ENCODE assay signal across 1 cellular context in the genomic region with DNA sequence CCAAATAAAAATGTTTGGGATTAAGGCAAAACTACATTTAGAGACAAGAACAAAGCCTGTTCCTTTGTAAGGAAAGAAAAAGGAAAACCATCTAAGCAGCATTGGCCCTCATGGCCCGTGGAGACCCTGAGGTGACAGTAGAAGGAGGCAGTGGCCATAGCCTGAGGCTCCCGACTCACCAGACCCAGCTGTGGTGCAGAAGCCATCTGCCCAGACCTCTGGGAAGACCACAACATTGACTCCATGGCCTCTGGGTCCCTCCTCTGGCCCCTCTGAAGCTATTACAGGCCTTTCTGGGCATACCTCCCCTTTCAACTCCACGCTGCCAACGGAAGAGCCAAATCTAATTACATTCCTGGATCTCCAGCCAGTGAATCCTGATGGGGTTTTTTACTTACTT.
TF ChIP-seq lines count a peak whose summit lies in the region.

No MANE protein-coding gene starts in this region.

TF ChIP-seq in K562, 482 proteins besides CTCF, POLR2A, EP300 and RAD21 (continued from another document):
- TF ChIP-seq, protein P1, sequence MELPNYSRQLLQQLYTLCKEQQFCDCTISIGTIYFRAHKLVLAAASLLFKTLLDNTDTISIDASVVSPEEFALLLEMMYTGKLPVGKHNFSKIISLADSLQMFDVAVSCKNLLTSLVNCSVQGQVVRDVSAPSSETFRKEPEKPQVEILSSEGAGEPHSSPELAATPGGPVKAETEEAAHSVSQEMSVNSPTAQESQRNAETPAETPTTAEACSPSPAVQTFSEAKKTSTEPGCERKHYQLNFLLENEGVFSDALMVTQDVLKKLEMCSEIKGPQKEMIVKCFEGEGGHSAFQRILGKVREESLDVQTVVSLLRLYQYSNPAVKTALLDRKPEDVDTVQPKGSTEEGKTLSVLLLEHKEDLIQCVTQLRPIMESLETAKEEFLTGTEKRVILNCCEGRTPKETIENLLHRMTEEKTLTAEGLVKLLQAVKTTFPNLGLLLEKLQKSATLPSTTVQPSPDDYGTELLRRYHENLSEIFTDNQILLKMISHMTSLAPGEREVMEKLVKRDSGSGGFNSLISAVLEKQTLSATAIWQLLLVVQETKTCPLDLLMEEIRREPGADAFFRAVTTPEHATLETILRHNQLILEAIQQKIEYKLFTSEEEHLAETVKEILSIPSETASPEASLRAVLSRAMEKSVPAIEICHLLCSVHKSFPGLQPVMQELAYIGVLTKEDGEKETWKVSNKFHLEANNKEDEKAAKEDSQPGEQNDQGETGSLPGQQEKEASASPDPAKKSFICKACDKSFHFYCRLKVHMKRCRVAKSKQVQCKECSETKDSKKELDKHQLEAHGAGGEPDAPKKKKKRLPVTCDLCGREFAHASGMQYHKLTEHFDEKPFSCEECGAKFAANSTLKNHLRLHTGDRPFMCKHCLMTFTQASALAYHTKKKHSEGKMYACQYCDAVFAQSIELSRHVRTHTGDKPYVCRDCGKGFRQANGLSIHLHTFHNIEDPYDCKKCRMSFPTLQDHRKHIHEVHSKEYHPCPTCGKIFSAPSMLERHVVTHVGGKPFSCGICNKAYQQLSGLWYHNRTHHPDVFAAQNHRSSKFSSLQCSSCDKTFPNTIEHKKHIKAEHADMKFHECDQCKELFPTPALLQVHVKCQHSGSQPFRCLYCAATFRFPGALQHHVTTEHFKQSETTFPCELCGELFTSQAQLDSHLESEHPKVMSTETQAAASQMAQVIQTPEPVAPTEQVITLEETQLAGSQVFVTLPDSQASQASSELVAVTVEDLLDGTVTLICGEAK (IDR thresholded peaks at IDR 0.05): no peak
- TF ChIP-seq, protein P1 (CRISPR knock-in tag; IDR thresholded peaks at IDR 0.05): no peak
- TF ChIP-seq BRD9 (IDR thresholded peaks at IDR 0.05; ENCODE audit: low read depth, partially characterized antibody) (no peak), SMAD2 (IDR thresholded peaks at IDR 0.05; ENCODE audit: low read depth, low read length) (no peak)
- TF ChIP-seq, protein P2, sequence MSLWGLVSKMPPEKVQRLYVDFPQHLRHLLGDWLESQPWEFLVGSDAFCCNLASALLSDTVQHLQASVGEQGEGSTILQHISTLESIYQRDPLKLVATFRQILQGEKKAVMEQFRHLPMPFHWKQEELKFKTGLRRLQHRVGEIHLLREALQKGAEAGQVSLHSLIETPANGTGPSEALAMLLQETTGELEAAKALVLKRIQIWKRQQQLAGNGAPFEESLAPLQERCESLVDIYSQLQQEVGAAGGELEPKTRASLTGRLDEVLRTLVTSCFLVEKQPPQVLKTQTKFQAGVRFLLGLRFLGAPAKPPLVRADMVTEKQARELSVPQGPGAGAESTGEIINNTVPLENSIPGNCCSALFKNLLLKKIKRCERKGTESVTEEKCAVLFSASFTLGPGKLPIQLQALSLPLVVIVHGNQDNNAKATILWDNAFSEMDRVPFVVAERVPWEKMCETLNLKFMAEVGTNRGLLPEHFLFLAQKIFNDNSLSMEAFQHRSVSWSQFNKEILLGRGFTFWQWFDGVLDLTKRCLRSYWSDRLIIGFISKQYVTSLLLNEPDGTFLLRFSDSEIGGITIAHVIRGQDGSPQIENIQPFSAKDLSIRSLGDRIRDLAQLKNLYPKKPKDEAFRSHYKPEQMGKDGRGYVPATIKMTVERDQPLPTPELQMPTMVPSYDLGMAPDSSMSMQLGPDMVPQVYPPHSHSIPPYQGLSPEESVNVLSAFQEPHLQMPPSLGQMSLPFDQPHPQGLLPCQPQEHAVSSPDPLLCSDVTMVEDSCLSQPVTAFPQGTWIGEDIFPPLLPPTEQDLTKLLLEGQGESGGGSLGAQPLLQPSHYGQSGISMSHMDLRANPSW (CRISPR knock-in tag; IDR thresholded peaks at IDR 0.05): peak; percentile 98
- TF ChIP-seq, protein P3, sequence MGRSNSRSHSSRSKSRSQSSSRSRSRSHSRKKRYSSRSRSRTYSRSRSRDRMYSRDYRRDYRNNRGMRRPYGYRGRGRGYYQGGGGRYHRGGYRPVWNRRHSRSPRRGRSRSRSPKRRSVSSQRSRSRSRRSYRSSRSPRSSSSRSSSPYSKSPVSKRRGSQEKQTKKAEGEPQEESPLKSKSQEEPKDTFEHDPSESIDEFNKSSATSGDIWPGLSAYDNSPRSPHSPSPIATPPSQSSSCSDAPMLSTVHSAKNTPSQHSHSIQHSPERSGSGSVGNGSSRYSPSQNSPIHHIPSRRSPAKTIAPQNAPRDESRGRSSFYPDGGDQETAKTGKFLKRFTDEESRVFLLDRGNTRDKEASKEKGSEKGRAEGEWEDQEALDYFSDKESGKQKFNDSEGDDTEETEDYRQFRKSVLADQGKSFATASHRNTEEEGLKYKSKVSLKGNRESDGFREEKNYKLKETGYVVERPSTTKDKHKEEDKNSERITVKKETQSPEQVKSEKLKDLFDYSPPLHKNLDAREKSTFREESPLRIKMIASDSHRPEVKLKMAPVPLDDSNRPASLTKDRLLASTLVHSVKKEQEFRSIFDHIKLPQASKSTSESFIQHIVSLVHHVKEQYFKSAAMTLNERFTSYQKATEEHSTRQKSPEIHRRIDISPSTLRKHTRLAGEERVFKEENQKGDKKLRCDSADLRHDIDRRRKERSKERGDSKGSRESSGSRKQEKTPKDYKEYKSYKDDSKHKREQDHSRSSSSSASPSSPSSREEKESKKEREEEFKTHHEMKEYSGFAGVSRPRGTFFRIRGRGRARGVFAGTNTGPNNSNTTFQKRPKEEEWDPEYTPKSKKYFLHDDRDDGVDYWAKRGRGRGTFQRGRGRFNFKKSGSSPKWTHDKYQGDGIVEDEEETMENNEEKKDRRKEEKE (IDR thresholded peaks at IDR 0.05; ENCODE audit: borderline replicate concordance in 1 of 2, control insufficient read depth in 1 of 2, low read depth in 2 of 2, low read length in 1 of 2): no peak
